In genomic region chr9:38074441-38074943, GRCh38 we compare ENCODE assay signal across 1 cellular context.
TF ChIP-seq lines count a peak whose summit lies in the region.

No MANE protein-coding gene starts in this region.

TF ChIP-seq in K562, 482 proteins besides CTCF, POLR2A, EP300 and RAD21 (continued from another document):
- TF ChIP-seq ZBTB2 (IDR thresholded peaks at IDR 0.05) (no peak), SPI1 (IDR thresholded peaks at IDR 0.05; ENCODE audit: borderline replicate concordance, low read depth, low read length) (peak; percentile 76; the same call in 1 of the 2 replicates)
